In the genomic region with DNA sequence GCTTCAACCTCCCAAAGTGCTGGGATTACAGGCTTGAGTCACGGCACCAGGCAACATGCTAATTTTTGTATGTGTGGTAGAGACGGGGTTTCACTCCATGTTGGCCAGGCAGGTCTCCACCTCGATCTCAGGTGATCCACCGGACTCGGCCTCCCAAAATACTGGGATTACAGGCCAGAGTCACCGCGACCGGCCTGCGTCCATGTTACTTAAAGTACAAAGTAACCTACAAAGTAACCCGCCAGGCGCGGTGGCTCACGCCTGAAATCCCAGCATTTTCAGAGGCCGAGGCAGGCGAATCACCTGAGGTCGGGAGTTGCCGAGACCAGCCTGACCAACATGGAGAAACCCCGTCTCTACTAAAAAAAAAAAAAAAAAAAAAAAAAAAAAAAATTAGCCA, we compare ENCODE assay signal across 38 cellular contexts. TPM values are rescaled to one million over a fixed set of nuclear protein-coding genes. Genes with fewer than 3 reads are reported as not detected.
"Had no signal": no experiment of that assay in that cellular context is flagged by ENCODE, and none has a peak within 500 bp of the region (broad histone marks: within the 10 kb centered on the region; RNA-seq: fewer than 3 reads in every experiment).

No MANE protein-coding gene starts in this region.

- H3K9me3 Mint-ChIP-seq: activated B cell treated with CpG ODN at 0.5 μM for 24 hours; activated CD4-positive, alpha-beta memory T cell treated with anti-CD3 and anti-CD28 coated beads for 36 hours; activated CD4-positive, alpha-beta T cell treated with anti-CD3 and anti-CD28 coated beads, Interleukin-2, amount 10 ng/mL, durations not matched to agents 24 days and 14 days; activated CD8-positive, alpha-beta T cell treated with anti-CD3 and anti-CD28 coated beads for 36 hours; activated naive CD4-positive, alpha-beta T cell treated with anti-CD3 and anti-CD28 coated beads for 36 hours; activated naive CD8-positive, alpha-beta T cell treated with anti-CD3 and anti-CD28 coated beads, Interleukin-2, amount 10 ng/mL, durations not matched to agents 7 days and 5 days; activated naive CD8-positive, alpha-beta T cell treated with anti-CD3 and anti-CD28 coated beads, Interleukin-2, amount 50 U/mL, for 24 hours; activated T-cell treated with anti-CD3 and anti-CD28 coated beads, Interleukin-2, amount 50 U/mL, for 4 hours; activated T-cell treated with anti-CD3 and anti-CD28 coated beads, Interleukin-2, amount 50 U/mL, for 72 hours; activated T-helper 1 cell treated with anti-CD3 and anti-CD28 coated beads, Interleukin-12 subunit alpha, Interleukin-12 subunit beta, Interleukin-2, Interleukin-4 antibody, amounts not matched to agents 30 ng/mL and 10 ng/mL and 1 ng/mL, durations not matched to agents 14 hours and 24 hours and 36 hours; activated T-helper 17 cell treated with anti-CD3 and anti-CD28 coated beads, Interleukin-2, amount 50 U/mL, for 72 hours; T-helper 1 cell treated with Interleukin-12 subunit alpha and Interleukin-12 subunit beta and Interleukin-4 antibody, amounts not matched to agents 30 μg/mL and 1 μg/mL, for 36 hours; T-helper 2 cell treated with Interferon-gamma antibody and Interleukin-4, amounts not matched to agents 5 μg/mL and 100 μg/mL, for 36 hours had no signal

- H3K4me1 ChIP-seq: body of pancreas, breast epithelium had no signal

- ATAC-seq: activated CD8-positive, alpha-beta T cell treated with anti-CD3 and anti-CD28 coated beads for 36 hours; activated T-cell treated with anti-CD3 and anti-CD28 coated beads, Interleukin-2, amount 50 U/mL, for 72 hours; activated T-helper 17 cell treated with anti-CD3 and anti-CD28 coated beads, Interleukin-2, amount 50 U/mL, for 72 hours; body of pancreas had no signal

- H3K27ac Mint-ChIP-seq: activated B cell treated with CpG ODN at 0.5 μM for 24 hours; activated CD4-positive, alpha-beta memory T cell treated with anti-CD3 and anti-CD28 coated beads for 36 hours; activated CD4-positive, alpha-beta T cell treated with anti-CD3 and anti-CD28 coated beads, Interleukin-2, amount 10 ng/mL, durations not matched to agents 24 days and 14 days; activated CD8-positive, alpha-beta T cell treated with anti-CD3 and anti-CD28 coated beads for 36 hours; activated naive CD4-positive, alpha-beta T cell treated with anti-CD3 and anti-CD28 coated beads for 36 hours; activated naive CD8-positive, alpha-beta T cell; activated naive CD8-positive, alpha-beta T cell treated with anti-CD3 and anti-CD28 coated beads, Interleukin-2, amount 10 ng/mL, durations not matched to agents 7 days and 5 days; activated naive CD8-positive, alpha-beta T cell treated with anti-CD3 and anti-CD28 coated beads, Interleukin-2, amount 50 U/mL, for 24 hours; activated T-cell treated with anti-CD3 and anti-CD28 coated beads, Interleukin-2, amount 50 U/mL, for 72 hours; activated T-helper 1 cell treated with anti-CD3 and anti-CD28 coated beads, Interleukin-12 subunit alpha, Interleukin-12 subunit beta, Interleukin-2, Interleukin-4 antibody, amounts not matched to agents 30 ng/mL and 10 ng/mL and 1 ng/mL, durations not matched to agents 14 hours and 24 hours and 36 hours; activated T-helper 17 cell treated with anti-CD3 and anti-CD28 coated beads, Interleukin-2, amount 50 U/mL, for 72 hours; T-helper 1 cell treated with Interleukin-12 subunit alpha and Interleukin-12 subunit beta and Interleukin-4 antibody, amounts not matched to agents 30 μg/mL and 1 μg/mL, for 36 hours; T-helper 2 cell treated with Interferon-gamma antibody and Interleukin-4, amounts not matched to agents 5 μg/mL and 100 μg/mL, for 36 hours had no signal

- H3K9me3 ChIP-seq: body of pancreas had no signal

- H3K27ac ChIP-seq: brain microvascular endothelial cell, breast epithelium, VCaP had no signal

- H3K36me3 Mint-ChIP-seq: activated CD4-positive, alpha-beta memory T cell treated with anti-CD3 and anti-CD28 coated beads for 36 hours; activated naive CD8-positive, alpha-beta T cell; activated naive CD8-positive, alpha-beta T cell treated with anti-CD3 and anti-CD28 coated beads, Interleukin-2, amount 10 ng/mL, durations not matched to agents 7 days and 5 days had no signal

- H3K36me3 ChIP-seq: brain microvascular endothelial cell, breast epithelium had no signal

- H3K4me3 ChIP-seq: body of pancreas had no signal

- FAIRE-seq: astrocyte, TTC549 had no signal

- DNase-seq: activated B cell treated with CpG ODN at 0.5 μM for 24 hours; activated CD4-positive, alpha-beta memory T cell treated with anti-CD3 and anti-CD28 coated beads for 36 hours; activated CD4-positive, alpha-beta T cell treated with anti-CD3 and anti-CD28 coated beads for 4 hours; activated CD4-positive, alpha-beta T cell treated with anti-CD3 and anti-CD28 coated beads, Interleukin-2, amount 10 ng/mL, durations not matched to agents 24 days and 14 days; activated CD4-positive, alpha-beta T cell treated with anti-CD3 and anti-CD28 coated beads, Interleukin-2, amount 50 U/mL, for 1 hour; activated CD4-positive, alpha-beta T cell treated with anti-CD3 and anti-CD28 coated beads, Interleukin-2, amount 50 U/mL, for 4 hours; activated CD4-positive, CD25-positive, alpha-beta regulatory T cell treated with anti-CD3 and anti-CD28 coated beads, Interleukin-2, amount 50 U/mL, for 72 hours; activated CD8-positive, alpha-beta memory T cell treated with anti-CD3 and anti-CD28 coated beads, Interleukin-2, amount 50 U/mL, for 4 hours; activated effector memory CD4-positive, alpha-beta T cell treated with anti-CD3 and anti-CD28 coated beads, Interleukin-2, amount 50 U/mL, for 16 hours; activated gamma-delta T cell treated with Interleukin-2 at 50 U/mL for 16 hours; activated naive CD4-positive, alpha-beta T cell; activated naive CD4-positive, alpha-beta T cell treated with anti-CD3 and anti-CD28 coated beads, Interleukin-2, amount 50 U/mL, for 16 hours; activated naive CD8-positive, alpha-beta T cell treated with anti-CD3 and anti-CD28 coated beads, Interleukin-2, amount 10 ng/mL, durations not matched to agents 7 days and 5 days; activated naive CD8-positive, alpha-beta T cell treated with anti-CD3 and anti-CD28 coated beads, Interleukin-2, amount 50 U/mL, for 24 hours; activated T-cell treated with anti-CD3 and anti-CD28 coated beads for 4 hours; activated T-cell treated with anti-CD3 and anti-CD28 coated beads, Interleukin-2, amount 50 U/mL, for 1 hour; activated T-cell treated with anti-CD3 and anti-CD28 coated beads, Interleukin-2, amount 50 U/mL, for 4 hours; activated T-cell treated with anti-CD3 and anti-CD28 coated beads, Interleukin-2, amount 50 U/mL, for 72 hours; body of pancreas; brain microvascular endothelial cell; central memory CD4-positive, alpha-beta T cell; T-helper 1 cell; T-helper 2 cell; T-helper 9 cell had no signal

- H3K27me3 ChIP-seq: body of pancreas, brain microvascular endothelial cell had no signal

RNA-seq across cellular contexts. Expression of a gene that starts 1.1 kb away (rescaled TPM):
- total RNA-seq: activated B cell treated with CpG ODN at 0.5 μM for 24 hours; activated CD4-positive, alpha-beta memory T cell treated with anti-CD3 and anti-CD28 coated beads for 36 hours; activated CD4-positive, alpha-beta T cell treated with anti-CD3 and anti-CD28 coated beads, Interleukin-2, amount 10 ng/mL, durations not matched to agents 24 days and 14 days; activated CD8-positive, alpha-beta memory T cell treated with anti-CD3 and anti-CD28 coated beads for 36 hours; activated CD8-positive, alpha-beta T cell treated with anti-CD3 and anti-CD28 coated beads for 36 hours; activated naive CD4-positive, alpha-beta T cell treated with anti-CD3 and anti-CD28 coated beads for 36 hours; activated naive CD8-positive, alpha-beta T cell treated with anti-CD3 and anti-CD28 coated beads, Interleukin-2, amount 10 ng/mL, durations not matched to agents 7 days and 5 days; activated T-cell treated with anti-CD3 and anti-CD28 coated beads, Interleukin-2, amount 50 U/mL, for 4 hours; activated T-cell treated with anti-CD3 and anti-CD28 coated beads, Interleukin-2, amount 50 U/mL, for 72 hours; activated T-helper 1 cell treated with anti-CD3 and anti-CD28 coated beads, Interleukin-12 subunit alpha, Interleukin-12 subunit beta, Interleukin-2, Interleukin-4 antibody, amounts not matched to agents 30 ng/mL and 10 ng/mL and 1 ng/mL, durations not matched to agents 14 hours and 24 hours and 36 hours; activated T-helper 17 cell treated with anti-CD3 and anti-CD28 coated beads, Interleukin-2, amount 50 U/mL, for 72 hours; aorta; astrocyte; cardiac septum had no signal
